ENCODE assay signal across 25 cellular contexts in the genomic region with DNA sequence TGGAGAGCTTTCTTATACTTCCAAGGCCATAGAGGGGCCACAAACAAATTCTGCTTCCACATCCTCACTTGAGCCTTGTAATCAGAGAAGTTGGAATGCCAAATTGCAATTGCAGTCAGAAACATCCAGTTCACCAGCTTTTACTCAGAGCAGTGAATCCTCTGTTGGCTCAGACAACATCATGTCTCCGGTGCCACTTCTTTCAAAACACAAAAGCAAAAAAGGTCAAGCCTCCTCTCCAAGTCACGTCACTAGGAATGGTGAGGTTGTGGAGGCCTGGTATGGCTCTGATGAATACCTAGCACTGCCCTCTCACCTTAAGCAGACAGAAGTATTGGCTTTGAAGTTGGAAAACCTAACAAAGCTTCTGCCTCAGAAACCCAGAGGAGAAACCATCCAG.
"Had no signal": no experiment of that assay in that cellular context is flagged by ENCODE, and none has a peak within 500 bp of the region (broad histone marks: within the 10 kb centered on the region; RNA-seq: fewer than 3 reads in every experiment).

No MANE protein-coding gene starts in this region.

- H3K9me3 Mint-ChIP-seq: natural killer cell, type B pancreatic cell had no signal

- ATAC-seq: activated CD4-positive, CD25-positive, alpha-beta regulatory T cell treated with anti-CD3 and anti-CD28 coated beads, Interleukin-2, amount 50 U/mL, for 24 hours; body of pancreas; natural killer cell; right cardiac atrium; stimulated activated naive CD8-positive, alpha-beta T cell treated with anti-CD3 and anti-CD28 coated beads, Interleukin-15, Interleukin-2, amounts not matched to agents 100 U/mL and 50 U/mL, for 24 hours; T-helper 17 cell had no signal

- H3K27ac ChIP-seq: body of pancreas, vagina, WERI-Rb-1 had no signal

- H3K27me3 ChIP-seq: body of pancreas, vagina had no signal

- H3K27me3 Mint-ChIP-seq: activated naive CD8-positive, alpha-beta T cell; type B pancreatic cell had no signal

- H3K36me3 ChIP-seq: vagina, WERI-Rb-1 had no signal

- DNase-seq: activated CD4-positive, alpha-beta T cell treated with anti-CD3 and anti-CD28 coated beads for 48 hours; activated CD4-positive, alpha-beta T cell treated with anti-CD3 and anti-CD28 coated beads, Interleukin-2, amount 50 U/mL, for 48 hours; activated CD8-positive, alpha-beta memory T cell treated with anti-CD3 and anti-CD28 coated beads for 24 hours; activated effector memory CD4-positive, alpha-beta T cell treated with Interleukin-2 at 50 U/mL for 16 hours; activated naive CD4-positive, alpha-beta T cell treated with Interleukin-2 at 50 U/mL for 16 hours; aorta; body of pancreas; cerebellar nuclear complex; cortex of kidney; immature natural killer cell; kidney; left colon; mesendoderm; natural killer cell; right cardiac atrium; stimulated activated CD4-positive, alpha-beta T cell treated with anti-CD3 and anti-CD28 coated beads, Interleukin-2, amount 100 ng/mL, for 48 hours; stimulated activated naive CD8-positive, alpha-beta T cell treated with anti-CD3 and anti-CD28 coated beads, Interleukin-15, Interleukin-2, amounts not matched to agents 100 U/mL and 50 U/mL, for 24 hours; T-helper 17 cell; T1000; WERI-Rb-1 had no signal

- H3K4me1 ChIP-seq: vagina had no signal

- H3K4me1 Mint-ChIP-seq: immature natural killer cell, natural killer cell had no signal

- H3K27ac Mint-ChIP-seq: activated naive CD8-positive, alpha-beta T cell; immature natural killer cell; natural killer cell; T-helper 17 cell; type B pancreatic cell had no signal

- H3K36me3 Mint-ChIP-seq: activated naive CD8-positive, alpha-beta T cell; immature natural killer cell; natural killer cell; type B pancreatic cell had no signal

- H3K4me3 Mint-ChIP-seq: activated naive CD8-positive, alpha-beta T cell; immature natural killer cell; natural killer cell; T-helper 17 cell; type B pancreatic cell had no signal

- H3K9me3 ChIP-seq: body of pancreas, vagina had no signal

- H3K4me3 ChIP-seq: body of pancreas, lung, vagina had no signal
